ENCODE assay signal across 10 cellular contexts in genomic region chr1:201763439-201764140, GRCh38.
DNase-seq lines count a peak whose midpoint lies in the region; ATAC-seq and TF ChIP-seq lines count a peak whose summit lies in the region.
"Had no signal": no experiment of that assay in that cellular context is flagged by ENCODE, and none has a peak within 500 bp of the region (broad histone marks: within the 10 kb centered on the region; RNA-seq: fewer than 3 reads in every experiment).

No MANE protein-coding gene starts in this region.

- no TSS peak for BruUV-seq in IMR-90 (replicated peaks; lab: Mats Ljungman, UMichigan)

- H3K9me3 ChIP-seq in IMR-90 (ENCODE audit: control insufficient read depth, insufficient read depth, low read length) (no peaks in the 10 kb centered on the region), iPS-20b (ENCODE audit: insufficient read depth, low read depth, low read length) (no peaks in the 10 kb centered on the region), tibial artery (no peaks in the 10 kb centered on the region), T-helper 17 cell (ENCODE audit: control insufficient read depth, low read length, poor library complexity, severe bottlenecking) (no peaks in the 10 kb centered on the region)

- no peak overlapping the region for H2AFZ ChIP-seq in IMR-90 (replicated peaks; ENCODE audit: low read length, poor library complexity)

- dilution Hi-C loops in IMR-90 (cut with HindIII; ENCODE audit: low sequenced_read_pairs, unreplicated experiment) = no loop called here

- H3K9me1 ChIP-seq in IMR-90 (ENCODE audit: insufficient read depth, low read length) = peaks cover 16% of the 10 kb centered on the region

- H2BK120ac ChIP-seq in IMR-90 (ENCODE audit: low read depth, low read length) = no peak overlapping the region

- H4K20me1 ChIP-seq in IMR-90 (ENCODE audit: insufficient read depth, low read length) = peaks cover 65% of the 10 kb centered on the region

- H3K36me3 Mint-ChIP-seq in T-helper 17 cell (ENCODE audit: low read depth) = no peaks in the 10 kb centered on the region

- ATAC-seq in IMR-90 (ENCODE audit: low read depth) (peak; percentile 3; the same call in 1 of the 2 replicates), T-helper 17 cell (no peak)

- peak overlapping the region in 1 of 2 experiments; percentile 11; a peak in 1 of 4 replicates for H4K8ac ChIP-seq in IMR-90 (ENCODE audit: low read depth in 2 of 2, low read length in 2 of 2)

- H3K4me1 Mint-ChIP-seq in T-helper 17 cell = peaks cover 3% of the 10 kb centered on the region

- no peak for TF ChIP-seq RAD21 in IMR-90 (IDR thresholded peaks at IDR 0.05; ENCODE audit: low read length)

- peak overlapping the region; percentile 29; the same call in 1 of the 2 replicates for H3K9ac ChIP-seq in IMR-90 (ENCODE audit: low read depth, low read length)
- 0 out of 2 replicates have a peak overlapping the region, but pooled peaks have one; percentile 12 for H3K9ac ChIP-seq in iPS-20b (ENCODE audit: low read depth, low read length)

- H3K36me3 ChIP-seq in IMR-90 (ENCODE audit: control insufficient read depth, insufficient read depth, low read length) (no peaks in the 10 kb centered on the region), iPS-20b (ENCODE audit: insufficient read depth, low read depth, low read length) (no peaks in the 10 kb centered on the region), tibial artery (no peaks in the 10 kb centered on the region)

- H3K4ac ChIP-seq in IMR-90 (ENCODE audit: low read depth, low read length) = no peak overlapping the region

- H3K27me3 ChIP-seq in IMR-90 (ENCODE audit: control insufficient read depth, insufficient read depth, low read length) (no peaks in the 10 kb centered on the region), iPS-20b (ENCODE audit: insufficient read depth, low read length) (no peaks in the 10 kb centered on the region), tibial artery (no peaks in the 10 kb centered on the region)

- H4K5ac ChIP-seq in IMR-90 (ENCODE audit: low read depth, low read length) = no peak overlapping the region

- H3K27ac Mint-ChIP-seq in T-helper 17 cell = no peak overlapping the region

- no peak overlapping the region for H2AK9ac ChIP-seq in IMR-90 (replicated peaks; ENCODE audit: low read depth, low read length, poor library complexity)

- TF ChIP-seq POLR2A in IMR-90 (IDR thresholded peaks at IDR 0.05; ENCODE audit: low read depth, low read length) = no peak

- H2AK5ac ChIP-seq in IMR-90 (ENCODE audit: low read depth, low read length) = no peak overlapping the region

- intact Hi-C loops in IMR-90 (cut with micrococcal nuclease) (no loop called here), tibial artery (cut with DNase I; ENCODE audit: low total_unique reads) (no loop called here)

- H3K27me3 Mint-ChIP-seq in T-helper 17 cell = no peaks in the 10 kb centered on the region

- peak overlapping the region; percentile 35; the same call in 1 of the 2 replicates for H3K27ac ChIP-seq in IMR-90 (ENCODE audit: insufficient read depth, low read length)
- H3K27ac ChIP-seq in iPS-20b (ENCODE audit: low read length) = no peak overlapping the region
- H3K27ac ChIP-seq in tibial artery = peak overlapping the region; percentile 54 to 56

- no peak overlapping the region for H3K56ac ChIP-seq in IMR-90 (ENCODE audit: extremely low read depth, insufficient read depth, low read length)

- in situ Hi-C loops in IMR-90 (cut with MboI; ENCODE audit: low sequenced_read_pairs) (no loop called here), astrocyte of the spinal cord (cut with HindIII; ENCODE audit: low sequenced_read_pairs) (no loop called here)

- H3K4me3 ChIP-seq in IMR-90 (ENCODE audit: insufficient read depth, low read depth, low read length) (no peak overlapping the region), astrocyte of the spinal cord (ENCODE audit: low read depth, low read length) (no peak overlapping the region), iPS-20b (ENCODE audit: low read length) (no peak overlapping the region), tibial artery (no peak overlapping the region)

- H3K4me1 ChIP-seq in IMR-90 (ENCODE audit: control insufficient read depth, insufficient read depth, low read length) = peaks cover 25% of the 10 kb centered on the region
- peaks cover 35% of the 10 kb centered on the region for H3K4me1 ChIP-seq in iPS-20b (ENCODE audit: insufficient read depth, low read length)
- H3K4me1 ChIP-seq in tibial artery = peaks cover 0 to 77% (median 33%) of the 10 kb centered on the region in 4 donors

- no peak overlapping the region for H3K4me3 Mint-ChIP-seq in T-helper 17 cell

- no peak overlapping the region for H2BK15ac ChIP-seq in IMR-90 (ENCODE audit: low read depth, low read length)

- no peak overlapping the region for H3K14ac ChIP-seq in IMR-90 (replicated peaks; ENCODE audit: low read depth, low read length)

- WGBS in IMR-90 (ENCODE audit: extremely low coverage in 2 of 2, insufficient read length in 1 of 2), 2 experiments = 25% methylated on average over 2 of the region's 7 CpGs; no CpG with 5 or more reads in 1 of the 2 experiments

- H3K18ac ChIP-seq in IMR-90 (ENCODE audit: low read depth, low read length) = peak overlapping the region; percentile 5; the same call in 1 of the 2 replicates

- H2BK5ac ChIP-seq in IMR-90 (ENCODE audit: low read depth, low read length, poor library complexity, severe bottlenecking) = peak overlapping the region; percentile 21

- CTCF ChIA-PET in IMR-90 (lab: Yijun Ruan, JAX) = interaction anchor here (1.1 kb wide), 1 partner anchor 29 kb away, joined by 4 read pairs; no protein-coding TSS in a partner anchor

- TF ChIP-seq CTCF in IMR-90 (conservative IDR thresholded peaks at IDR 0.05; ENCODE audit: low read depth, low read length) (no peak), astrocyte of the spinal cord (IDR thresholded peaks at IDR 0.05; ENCODE audit: low read depth, low read length) (no peak), tibial artery (IDR thresholded peaks at IDR 0.05) (no peak)

- H3K79me1 ChIP-seq in IMR-90 (ENCODE audit: low read depth in 1 of 2, low read length in 2 of 2) = peaks cover 43 to 92% of the 10 kb centered on the region in 2 experiments

- POLR2A ChIA-PET in IMR-90 (lab: Charles Lee; ENCODE audit: unreplicated experiment) = no interaction called here

- no peak overlapping the region for H4K91ac ChIP-seq in IMR-90 (ENCODE audit: insufficient read depth, low read depth, low read length)

- H3K23ac ChIP-seq in IMR-90 (ENCODE audit: low read depth, low read length) = no peak overlapping the region

- peak overlapping the region; percentile 44 for H3K4me2 ChIP-seq in IMR-90 (ENCODE audit: low read depth, low read length)

- no peak overlapping the region for H2BK20ac ChIP-seq in IMR-90 (ENCODE audit: low read depth, low read length)

- DNase-seq in IMR-90 (peak; percentile 55), astrocyte of the spinal cord (ENCODE audit: low read depth, low spot score) (peak; percentile 44), tibial artery (no peak), hepatic stellate cell (ENCODE audit: low spot score) (no peak), T-helper 17 cell (no peak)
- DNase-seq in effector CD8-positive, alpha-beta T cell (lab: John Stamatoyannopoulos, UW) = no peak
- DNase-seq: DMS79 treated with DMSO at 0.1 percent for 48 hours, NCI-H187, retina had no signal

TF ChIP-seq in IMR-90, 13 proteins besides CTCF, POLR2A, EP300 and RAD21:
- TF ChIP-seq MAFK (IDR thresholded peaks at IDR 0.05; ENCODE audit: low read depth, low read length) (peak; percentile 57), CEBPB (IDR thresholded peaks at IDR 0.05; ENCODE audit: low read depth, low read length) (0 out of 2 replicates have a peak, but pooled peaks have one; percentile 53), BHLHE40 (IDR thresholded peaks at IDR 0.05; ENCODE audit: low read depth, low read length) (no peak)

Comparison
In these comparisons a context has a peak if more than half of its experiments do, and no peak if none do; other contexts are left out.
1. DNase-seq: peak in IMR-90 (single experiment) and astrocyte of the spinal cord (single experiment); none in tibial artery (0 of 2), hepatic stellate cell (single experiment), T-helper 17 cell (0 of 3) and effector CD8-positive, alpha-beta T cell (single experiment).